27 cellular contexts compared by ENCODE assay signal in genomic region chr20:8301655-8302054, GRCh38.
DNase-seq lines count a peak whose midpoint lies in the region; ATAC-seq, FAIRE-seq and TF ChIP-seq lines count a peak whose summit lies in the region.
"Had no signal": no experiment of that assay in that cellular context is flagged by ENCODE, and none has a peak within 500 bp of the region (broad histone marks: within the 10 kb centered on the region; RNA-seq: fewer than 3 reads in every experiment).

No MANE protein-coding gene starts in this region.

- no peaks in the 10 kb centered on the region for H3K9me3 ChIP-seq in pancreas
- H3K9me3 ChIP-seq: Caco-2 had no signal

- no peak overlapping the region for H3K27ac ChIP-seq in pancreas
- H3K27ac ChIP-seq: C4-2B, SK-N-MC had no signal

- peak; percentile 28 for DNase-seq in AG10803 (ENCODE audit: low read depth)
- peak; percentile 47 to 70 for DNase-seq in NCI-H446 (lab: John Stamatoyannopoulos, UW)
- peak; percentile 51 for DNase-seq in fibroblast of gingiva (ENCODE audit: low read depth)
- peak in 1 of 6 donors; percentile 26 for DNase-seq in pancreas
- DNase-seq in cerebellar cortex (ENCODE audit: low spot score) = no peak
- DNase-seq: Caco-2; CD8-positive, alpha-beta T cell; DMS79 treated with DMSO at 0.1 percent for 48 hours; GF-D8; H7; Karpas-422; MV-4-11; NCI-H1105; NCI-H1436 treated with DMSO at 0.1 percent for 48 hours; NCI-H187 treated with DMSO at 0.1 percent for 48 hours; NCI-H2171 treated with DMSO at 0.1 percent for 48 hours; NCI-H345; NCI-H524 treated with DMSO at 0.1 percent for 48 hours; NCI-H774; SIG-M5 had no signal

- no peak for FAIRE-seq in pancreas (lab: Jason Lieb, UNC)
- FAIRE-seq: GM12891, HepG2, RCC 7860 had no signal

- no peak for TF ChIP-seq CTCF in AG10803 (conservative IDR thresholded peaks at IDR 0.05; ENCODE audit: low read length)
- TF ChIP-seq CTCF in pancreas (IDR thresholded peaks at IDR 0.05) = no peak

- no peaks in the 10 kb centered on the region for H3K27me3 ChIP-seq in pancreas

- WGBS in pancreas, 2 donors = 70 to 81% methylated on average over 4 of the region's 4 CpGs

- H3K4me1 ChIP-seq in pancreas = no peaks in the 10 kb centered on the region
- H3K4me1 ChIP-seq: Caco-2 had no signal

- intact Hi-C loops in pancreas (cut with DNase I) = no loop called here

- ATAC-seq in pancreas = peak in 3 of 4 donors; percentile 19 to 38 (median 19)
- ATAC-seq in HG02759 (IDR thresholded peaks at IDR 0.05; ENCODE audit: unreplicated experiment) = no peak
- no peak for ATAC-seq in GM18519 (IDR thresholded peaks at IDR 0.05; ENCODE audit: low FRiP score, unreplicated experiment)
- ATAC-seq: CD8-positive, alpha-beta T cell; HepG2 had no signal

- no peaks in the 10 kb centered on the region for H3K36me3 ChIP-seq in pancreas

- H3K4me3 ChIP-seq in AG10803 (ENCODE audit: low read length) (no peak overlapping the region), pancreas (no peak overlapping the region)
- H3K4me3 ChIP-seq: SK-N-MC had no signal

Comparison
In these comparisons a context has a peak if more than half of its experiments do, and no peak if none do; other contexts are left out.
1. ATAC-seq: peak in pancreas (3 of 4); none in HG02759 (single experiment) and GM18519 (single experiment).